In genomic region chr19:48745208-48745995, GRCh38 we compare ENCODE assay signal across 8 cellular contexts. TPM values are rescaled to one million over a fixed set of nuclear protein-coding genes. Genes with fewer than 3 reads are reported as not detected.
A peak's percentile ranks its signal among the peaks of the same experiment; 100 is the strongest.
DNase-seq lines count a peak whose midpoint lies in the region; ATAC-seq and TF ChIP-seq lines count a peak whose summit lies in the region.

No MANE protein-coding gene starts in this region.

- no peaks in the 10 kb centered on the region for H3K4me1 ChIP-seq in Karpas-422 (ENCODE audit: low read length)

- no peak overlapping the region for H2AFZ ChIP-seq in Karpas-422 (ENCODE audit: low read length)

- in situ Hi-C loops in astrocyte of the cerebellum (cut with HindIII; ENCODE audit: low sequenced_read_pairs) = no loop called here

- DNase-seq in DMS153 treated with DMSO at 0.1 percent for 48 hours (lab: John Stamatoyannopoulos, UW; ENCODE audit: unreplicated experiment) (peak; percentile 70), Karpas-422 (peak; percentile 92), SK-N-MC (ENCODE audit: low read depth, low spot score) (peak; percentile 32), astrocyte of the cerebellum (ENCODE audit: low read depth) (peak; percentile 23), inferior parietal cortex (ENCODE audit: extremely low spot score) (peak; percentile 84), HPDE6-E6E7 (ENCODE audit: extremely low spot score) (no peak)
- peak; percentile 67 for DNase-seq in stimulated activated CD8-positive, alpha-beta memory T cell treated with anti-CD3 and anti-CD28 coated beads, Interleukin-4, amount 100 ng/mL, for 48 hours

- no peaks in the 10 kb centered on the region for H3K9me2 ChIP-seq in Karpas-422 (replicated peaks; ENCODE audit: insufficient read depth, low read length)

- TF ChIP-seq CTCF in astrocyte of the cerebellum (IDR thresholded peaks at IDR 0.05; ENCODE audit: low read depth, low read length, missing control alignments) = no peak

- no peaks in the 10 kb centered on the region for H4K20me1 ChIP-seq in Karpas-422 (ENCODE audit: insufficient read depth, low read depth, low read length)

- H3K79me2 ChIP-seq in Karpas-422 (ENCODE audit: low read length) = no peaks in the 10 kb centered on the region

- no peak overlapping the region for H3K4me2 ChIP-seq in Karpas-422 (ENCODE audit: low read depth, low read length, poor library complexity, severe bottlenecking)

- H3K9me3 ChIP-seq in Karpas-422 (ENCODE audit: low read length) = no peaks in the 10 kb centered on the region
- H3K9me3 ChIP-seq in SK-N-MC (ENCODE audit: low read depth, low read length) = no peaks in the 10 kb centered on the region

- no peak overlapping the region for H3K9ac ChIP-seq in Karpas-422 (ENCODE audit: low read length)
- no peak overlapping the region for H3K9ac ChIP-seq in SK-N-MC (ENCODE audit: insufficient read length)

- H3K36me3 ChIP-seq in Karpas-422 (ENCODE audit: insufficient read depth, low read length) (no peaks in the 10 kb centered on the region), SK-N-MC (ENCODE audit: insufficient read depth, low read length) (no peaks in the 10 kb centered on the region)

- no peaks in the 10 kb centered on the region for H3K27me3 ChIP-seq in Karpas-422 (ENCODE audit: low read length)

- H3K4me3 ChIP-seq in Karpas-422 (ENCODE audit: low read length) (no peak overlapping the region), SK-N-MC (no peak overlapping the region), astrocyte of the cerebellum (ENCODE audit: low read depth, low read length) (no peak overlapping the region)

- no peak for ATAC-seq in esophagus mucosa

- H3K27ac ChIP-seq in Karpas-422 (ENCODE audit: low read length) (no peak overlapping the region), SK-N-MC (no peak overlapping the region)

RNA-seq across cellular contexts. Expression of gene IZUMO1, which starts 1.3 kb away (rescaled TPM):
- total RNA-seq in Karpas-422 (2014; rRNA removed; shearing (Covaris generic); ENCODE audit: low replicate concordance) = not detected in 2 replicates
- total RNA-seq in esophagus mucosa = 1.3 TPM

RNA-seq across cellular contexts. Expression of gene RASIP1, which starts 5.0 kb away (rescaled TPM):
- not detected in 2 replicates for total RNA-seq in Karpas-422 (2014; rRNA removed; shearing (Covaris generic); ENCODE audit: low replicate concordance)
- total RNA-seq in esophagus mucosa = 7.3 TPM

RNA-seq across cellular contexts. Expression of gene FUT1, which starts 7.0 kb away (rescaled TPM):
- total RNA-seq in Karpas-422 (2014; rRNA removed; shearing (Covaris generic); ENCODE audit: low replicate concordance) = not detected in 2 replicates
- total RNA-seq in esophagus mucosa = 6.1 TPM

RNA-seq across cellular contexts. Expression of gene FGF21, which starts 9.9 kb away (rescaled TPM):
- total RNA-seq in Karpas-422 (2014; rRNA removed; shearing (Covaris generic); ENCODE audit: low replicate concordance) = not detected in 2 replicates
- total RNA-seq in esophagus mucosa = not detected

RNA-seq across cellular contexts. Expression of gene MAMSTR, which starts 25.9 kb away (rescaled TPM):
- total RNA-seq in Karpas-422 (2014; rRNA removed; shearing (Covaris generic); ENCODE audit: low replicate concordance) = 0.58 and 0.78 TPM in 2 replicates
- 0.56 TPM for total RNA-seq in esophagus mucosa
